In genomic region chr3:170180107-170180951, GRCh38 we compare ENCODE assay signal across 8 cellular contexts. TPM values are rescaled to one million over a fixed set of nuclear protein-coding genes. Genes with fewer than 3 reads are reported as not detected.
DNase-seq lines count a peak whose midpoint lies in the region; ATAC-seq and TF ChIP-seq lines count a peak whose summit lies in the region.

No MANE protein-coding gene starts in this region.

- no peak for TF ChIP-seq POLR2A in tibial nerve (IDR thresholded peaks at IDR 0.05)

- ATAC-seq in GM18502 (IDR thresholded peaks at IDR 0.05; ENCODE audit: poor library complexity, unreplicated experiment), result peak; percentile 30
- peak; percentile 31 for ATAC-seq in HG02885 (IDR thresholded peaks at IDR 0.05; ENCODE audit: poor library complexity, unreplicated experiment)
- peak in 1 of 2 donors; percentile 36 for ATAC-seq in lower lobe of right lung

- H3K9me3 ChIP-seq in lower lobe of right lung, result no peaks in the 10 kb centered on the region
- H3K9me3 ChIP-seq in tibial nerve, result no peaks in the 10 kb centered on the region

- DNase-seq in OCI-M1 (lab: John Stamatoyannopoulos, UW), result peak; percentile 48
- DNase-seq in choroid plexus epithelial cell (ENCODE audit: low read depth), result peak; percentile 56
- DNase-seq in lower lobe of right lung, result no peak
- DNase-seq in tibial nerve (ENCODE audit: low spot score in 2 of 2), result no peak
- DNase-seq in NCI-H1092 treated with DMSO at 0.1 percent for 48 hours (lab: John Stamatoyannopoulos, UW), result no peak

- WGBS in tibial nerve, 2 donors, result 12 to 22% methylated on average over 16 of the region's 16 CpGs

- H3K4me1 ChIP-seq in lower lobe of right lung (peaks cover 21% of the 10 kb centered on the region), tibial nerve (peaks cover 6 to 29% (median 12%) of the 10 kb centered on the region in 4 donors)

- H3K27ac ChIP-seq in 22Rv1 (peak overlapping the region; percentile 81), lower lobe of right lung (peak overlapping the region; percentile 99), tibial nerve (peak overlapping the region; percentile 93 to 99 (median 98))

- peak overlapping the region; percentile 99 for H3K4me3 ChIP-seq in choroid plexus epithelial cell (ENCODE audit: low read depth, low read length)
- peak overlapping the region; percentile 88 for H3K4me3 ChIP-seq in lower lobe of right lung
- peak overlapping the region; percentile 73 to 96 (median 84) for H3K4me3 ChIP-seq in tibial nerve

- H3K36me3 ChIP-seq in lower lobe of right lung (peaks cover 31% of the 10 kb centered on the region), tibial nerve (peaks cover 0 to 34% (median 3%) of the 10 kb centered on the region in 3 donors)

- no peaks in the 10 kb centered on the region for H3K27me3 ChIP-seq in lower lobe of right lung (ENCODE audit: low read depth)
- no peaks in the 10 kb centered on the region for H3K27me3 ChIP-seq in tibial nerve

- no peak for TF ChIP-seq CTCF in 22Rv1 (IDR thresholded peaks at IDR 0.05)
- no peak for TF ChIP-seq CTCF in choroid plexus epithelial cell (conservative IDR thresholded peaks at IDR 0.05; ENCODE audit: low read depth, low read length)
- no peak for TF ChIP-seq CTCF in lower lobe of right lung (IDR thresholded peaks at IDR 0.05)
- TF ChIP-seq CTCF in tibial nerve (IDR thresholded peaks at IDR 0.05), result no peak

- intact Hi-C loops in lower lobe of right lung (cut with DNase I), result no loop called here

- TF ChIP-seq EP300 in tibial nerve (IDR thresholded peaks at IDR 0.05), result no peak

RNA-seq across cellular contexts. Expression of gene PHC3, which starts 1.2 kb away (rescaled TPM):
- total RNA-seq in lower lobe of right lung (89.9 TPM), tibial nerve (100 to 1,000 TPM in 3 of 4 donors, 10 to 100 TPM in 1; 63.8 to 124 (median 112) TPM)

RNA-seq across cellular contexts. Expression of gene PRKCI, which starts 41.9 kb away (rescaled TPM):
- 45.9 TPM for total RNA-seq in lower lobe of right lung
- total RNA-seq in tibial nerve, result 10 to 100 TPM; 28.2 to 54.2 (median 34.3) TPM

Comparison
In these comparisons a context has a peak if more than half of its experiments do, and no peak if none do; other contexts are left out.
1. DNase-seq: peak in OCI-M1 (single experiment) and choroid plexus epithelial cell (single experiment); none in lower lobe of right lung (single experiment), tibial nerve (0 of 2) and NCI-H1092 treated with DMSO at 0.1 percent for 48 hours (single experiment).
2. Peak in every context shown above with its lines, with median percentiles within 50 percentile points of each other: H3K27ac ChIP-seq and H3K4me3 ChIP-seq.